In the genomic region with DNA sequence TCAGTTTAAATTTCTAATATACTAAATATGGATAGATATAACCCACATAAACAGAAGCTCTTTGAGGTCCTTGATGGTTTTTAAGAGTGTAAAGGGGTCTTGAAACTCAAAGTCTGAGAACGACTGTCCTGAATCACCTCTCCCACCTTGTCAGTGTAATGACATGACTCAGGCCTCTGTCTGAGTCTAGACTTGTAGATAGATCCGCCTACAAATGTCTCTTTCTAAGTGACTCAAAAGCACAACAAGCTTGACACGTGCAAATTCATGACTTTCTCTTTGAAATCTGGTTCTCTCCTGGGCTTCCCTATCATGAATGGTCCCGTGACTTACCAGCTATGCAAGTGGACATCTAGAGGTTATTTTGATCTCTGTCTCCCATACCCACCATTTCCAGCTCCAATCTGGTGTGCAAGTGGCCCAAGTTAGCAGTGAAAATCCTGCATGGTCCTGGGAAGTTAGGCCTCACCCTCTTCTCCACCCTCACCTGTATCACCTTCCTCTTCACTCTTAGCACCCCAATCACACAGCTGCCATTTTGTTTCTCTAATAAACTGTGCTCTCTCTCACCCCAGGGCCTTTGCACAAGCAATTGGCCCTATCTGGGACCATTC, we compare ENCODE assay signal across 10 cellular contexts. TPM values are rescaled to one million over a fixed set of nuclear protein-coding genes. Genes with fewer than 3 reads are reported as not detected.
A peak's percentile ranks its signal among the peaks of the same experiment; 100 is the strongest.
DNase-seq lines count a peak whose midpoint lies in the region; ATAC-seq, FAIRE-seq and TF ChIP-seq lines count a peak whose summit lies in the region.
"Not testable (repeated sequence)": the region's sequence is repeated elsewhere in the genome, so short reads cannot be mapped to it uniquely, and the experiment has no call there.
"Had no signal": no experiment of that assay in that cellular context is flagged by ENCODE, and none has a peak within 500 bp of the region (broad histone marks: within the 10 kb centered on the region; RNA-seq: fewer than 3 reads in every experiment).

No MANE protein-coding gene starts in this region.

- POLR2A ChIA-PET in activated CD8-positive, alpha-beta T cell treated with anti-CD3 and anti-CD28 coated beads for 36 hours (lab: Charles Lee) = interaction anchor here (0.7 kb wide), 1 partner anchor 82 kb away, joined by 3 read pairs; no protein-coding TSS in a partner anchor
- POLR2A ChIA-PET in K562 (lab: Yijun Ruan, JAX) = not testable (repeated sequence)

- not testable (repeated sequence) for H3K4me2 ChIP-seq in K562 (ENCODE audit: insufficient read depth, low read length)

- not testable (repeated sequence) for H2AFZ ChIP-seq in K562 (ENCODE audit: low read depth, low read length)

- H3K9ac ChIP-seq in K562 (ENCODE audit: insufficient read depth in 1 of 2, low read depth in 2 of 2, low read length in 2 of 2) = not testable (repeated sequence)

- TF ChIP-seq POLR2A in K562 (conservative IDR thresholded peaks at IDR 0.05) = not testable (repeated sequence)

- not testable (repeated sequence) for H3K27me3 ChIP-seq in K562 (ENCODE audit: control insufficient read depth in 2 of 2, insufficient read depth in 2 of 2, low read length in 2 of 2)

- not testable (repeated sequence) for H3K4me1 ChIP-seq in K562 (replicated peaks in 1 of 2; ENCODE audit: control insufficient read depth in 2 of 2, insufficient read depth in 2 of 2, low read length in 2 of 2)

- H3K4me1 Mint-ChIP-seq in activated CD8-positive, alpha-beta T cell treated with anti-CD3 and anti-CD28 coated beads for 36 hours (ENCODE audit: low read depth) = peaks cover 73% of the 10 kb centered on the region

- intact Hi-C loops in activated CD8-positive, alpha-beta T cell treated with anti-CD3 and anti-CD28 coated beads for 36 hours (cut with micrococcal nuclease) = loop anchor here (10.0 kb wide), 1 partner anchor 79 kb away; no protein-coding TSS in a partner anchor
- intact Hi-C loops in K562 (cut with micrococcal nuclease) = not testable (repeated sequence)

- not testable (repeated sequence) for TF ChIP-seq CTCF in activated CD8-positive, alpha-beta T cell treated with anti-CD3 and anti-CD28 coated beads for 36 hours (IDR thresholded peaks at IDR 0.05); K562 (IDR thresholded peaks at IDR 0.05 in 2 of 3, conservative IDR thresholded peaks at IDR 0.05 in 1 of 3; ENCODE audit: insufficient read depth in 2 of 3, low read depth in 1 of 3, low read length in 3 of 3)

- not testable (repeated sequence) for H3K27ac ChIP-seq in K562 (ENCODE audit: extremely low read depth, low read depth, low read length)

- in situ Hi-C loops in K562 (cut with MboI) = not testable (repeated sequence)

- not testable (repeated sequence) for H3K36me3 ChIP-seq in K562 (ENCODE audit: control insufficient read depth, insufficient read depth, low read length)

- not testable (repeated sequence) for H3K79me2 ChIP-seq in K562 (ENCODE audit: control insufficient read depth, insufficient read depth, low read length)

- FAIRE-seq in K562 (lab: Jason Lieb, UNC) = peak; percentile 68

- H3K4me3 Mint-ChIP-seq in activated CD8-positive, alpha-beta T cell treated with anti-CD3 and anti-CD28 coated beads for 36 hours = not testable (repeated sequence)

- H3K4me3 ChIP-seq in K562 = not testable (repeated sequence)

- peak overlapping the region; percentile 43 for H3K27ac Mint-ChIP-seq in activated CD8-positive, alpha-beta T cell treated with anti-CD3 and anti-CD28 coated beads for 36 hours

- 0% methylated on average over 2 of the region's 4 CpGs for WGBS in K562 (ENCODE audit: insufficient coverage, low coverage, missing lambda C conversion rate)

- ATAC-seq in GM18907 (IDR thresholded peaks at IDR 0.05; ENCODE audit: unreplicated experiment) (peak; percentile 24), GM21825 (IDR thresholded peaks at IDR 0.05; ENCODE audit: unreplicated experiment) (peak; percentile 20), HG03045 (IDR thresholded peaks at IDR 0.05; ENCODE audit: unreplicated experiment) (peak; percentile 43)
- peak; percentile 73 for ATAC-seq in activated CD8-positive, alpha-beta T cell treated with anti-CD3 and anti-CD28 coated beads for 36 hours
- not testable (repeated sequence) for ATAC-seq in K562

- CTCF ChIA-PET in activated CD8-positive, alpha-beta T cell treated with anti-CD3 and anti-CD28 coated beads for 36 hours (lab: Charles Lee) = interaction anchor here (0.6 to 1.0 kb wide), 2 partner anchors 95 to 159 kb away, joined by 3 read pairs; no protein-coding TSS in a partner anchor
- CTCF ChIA-PET in K562 (lab: Yijun Ruan, JAX; ENCODE audit: low intra/inter-chr PET ratio) = not testable (repeated sequence)

- not testable (repeated sequence) for H3K27me3 Mint-ChIP-seq in activated CD8-positive, alpha-beta T cell treated with anti-CD3 and anti-CD28 coated beads for 36 hours

- not testable (repeated sequence) for H4K20me1 ChIP-seq in K562 (replicated peaks; ENCODE audit: control insufficient read depth, insufficient read depth, low read length)

- not testable (repeated sequence) for H3K9me3 Mint-ChIP-seq in activated CD8-positive, alpha-beta T cell treated with anti-CD3 and anti-CD28 coated beads for 36 hours

- DNase-seq in DMS53 (lab: John Stamatoyannopoulos, UW) (peak; percentile 23), HT1080 (ENCODE audit: low read depth) (peak; percentile 49)
- peak; percentile 56 for DNase-seq in activated CD8-positive, alpha-beta T cell treated with anti-CD3 and anti-CD28 coated beads for 36 hours
- DNase-seq in K562 (ENCODE audit: extremely low read depth in 1 of 4, low spot score in 3 of 4) = not testable (repeated sequence)
- peak; percentile 34 for DNase-seq in stimulated activated CD4-positive, alpha-beta T cell treated with anti-CD3 and anti-CD28 coated beads, Interleukin-15, amount 100 ng/mL, for 24 hours

- H3K36me3 Mint-ChIP-seq in activated CD8-positive, alpha-beta T cell treated with anti-CD3 and anti-CD28 coated beads for 36 hours (ENCODE audit: low read depth) = not testable (repeated sequence)

- BruUV-seq in K562 (replicated peaks; lab: Mats Ljungman, UMichigan) = not testable (repeated sequence)

- H3K9me1 ChIP-seq in K562 (ENCODE audit: control insufficient read depth, insufficient read depth, low read length) = not testable (repeated sequence)

- TF ChIP-seq RAD21 in K562 (CRISPR knock-in tag; conservative IDR thresholded peaks at IDR 0.05 in 1 of 2, IDR thresholded peaks at IDR 0.05 in 1 of 2) = not testable (repeated sequence)

- TF ChIP-seq EP300 in K562 (IDR thresholded peaks at IDR 0.05; ENCODE audit: low read length) = not testable (repeated sequence)

- not testable (repeated sequence) for H3K9me3 ChIP-seq in K562 (replicated peaks; ENCODE audit: control insufficient read depth, insufficient read depth, low read depth, low read length)

RNA-seq across cellular contexts. Expression of gene C10orf67, which starts 20.9 kb away (rescaled TPM):
- 0.10 and 0.50 TPM in 2 replicates for total RNA-seq in HT1080 (2014; rRNA removed; shearing (Covaris generic))
- polyA plus RNA-seq in HT1080 (2015; cell fraction: cytosol; rRNA removed) = 0.20 and 0.29 TPM in 2 replicates
- 0.27 and 0.37 TPM in 2 replicates for polyA plus RNA-seq in HT1080 (2015; cell fraction: nucleus; rRNA removed)
- under 1 TPM; 0.25 to 0.32 TPM for total RNA-seq in activated CD8-positive, alpha-beta T cell treated with anti-CD3 and anti-CD28 coated beads for 36 hours
- not detected in 2 replicates for total RNA-seq in K562 (2011; cell fraction: chromatin; rRNA removed; ENCODE audit: low replicate concordance)
- not detected in 2 replicates for total RNA-seq in K562 (2011; cell fraction: nucleolus; rRNA removed)
- not detected in 2 replicates for total RNA-seq in K562 (2011; cell fraction: nucleoplasm; rRNA removed)
- not detected in 2 replicates for total RNA-seq in K562 (2014; rRNA removed)
- total RNA-seq in K562 (2014; rRNA removed; fragmentation: Illumina TruSeq; extraction: Trizol) = not detected in 2 replicates
- not detected in 2 replicates for total RNA-seq in K562 (2015; rRNA removed; fragmentation: Illumina TruSeq; extraction: Trizol)
- total RNA-seq in K562 (2021) = not detected in 2 replicates
- not detected in 2 replicates for polyA plus RNA-seq in K562 (2011; rRNA removed)
- not detected in 2 replicates for polyA plus RNA-seq in K562 (2011; cell fraction: cytosol; rRNA removed)
- polyA plus RNA-seq in K562 (2011; cell fraction: nucleus; rRNA removed) = not detected in 2 replicates
- not detected in 2 replicates for polyA plus RNA-seq in K562 (2012)
- not detected in 2 replicates for polyA plus RNA-seq in K562 (2014; fragmentation: Illumina TruSeq; extraction: Trizol)
- polyA plus RNA-seq in K562 (2014; fragmentation: Nextera tagmentation; extraction: Ambion mirVana) = not detected
- polyA plus RNA-seq in K562 (2014; rRNA removed) = not detected in 2 replicates
- polyA minus RNA-seq in K562 (2011; rRNA and poly(A)+ RNA removed) = not detected in 2 replicates
- polyA minus RNA-seq in K562 (2011; cell fraction: cytosol; rRNA and poly(A)+ RNA removed) = not detected in 2 replicates
- polyA minus RNA-seq in K562 (2011; cell fraction: nucleus; rRNA and poly(A)+ RNA removed) = not detected in 2 replicates
- total RNA-seq: H7, osteoblast had no signal
